ENCODE assay signal across 10 cellular contexts in genomic region chr5:129461816-129462396, GRCh38. TPM values are rescaled to one million over a fixed set of nuclear protein-coding genes. Genes with fewer than 3 reads are reported as not detected.
DNase-seq lines count a peak whose midpoint lies in the region; ATAC-seq and TF ChIP-seq lines count a peak whose summit lies in the region.
"Had no signal": no experiment of that assay in that cellular context is flagged by ENCODE, and none has a peak within 500 bp of the region (broad histone marks: within the 10 kb centered on the region; RNA-seq: fewer than 3 reads in every experiment).

No MANE protein-coding gene starts in this region.

- DNase-seq in colonic mucosa (no peak), NOMO-1 treated with dmso at 0.1 percent for 144 hours (lab: John Stamatoyannopoulos, UW; ENCODE audit: unreplicated experiment) (no peak)
- no peak for DNase-seq in natural killer cell treated with Interleukin-12 subunit alpha and Interleukin-12 subunit beta and Interleukin-15 and Interleukin-18, amount 100 ng/mL, for 72 hours (ENCODE audit: low spot score)

- peaks cover 21 to 30% of the 10 kb centered on the region in 2 donors for H3K27me3 Mint-ChIP-seq in natural killer cell treated with Interleukin-12 subunit alpha and Interleukin-12 subunit beta and Interleukin-15 and Interleukin-18, amount 100 ng/mL, for 72 hours

- peak overlapping the region; percentile 94 for H3K9ac ChIP-seq in ES-I3 (ENCODE audit: low read depth, low read length)
- H3K9ac ChIP-seq in colonic mucosa (ENCODE audit: low read depth in 2 of 2, low read length in 2 of 2), result no peak overlapping the region

- peaks cover 8% of the 10 kb centered on the region for H3K36me3 Mint-ChIP-seq in natural killer cell treated with Interleukin-12 subunit alpha and Interleukin-12 subunit beta and Interleukin-15 and Interleukin-18, amount 100 ng/mL, for 72 hours

- no peak for TF ChIP-seq CTCF in colonic mucosa (IDR thresholded peaks at IDR 0.05)

- H3K9me3 ChIP-seq in ES-I3 (ENCODE audit: control insufficient read depth, insufficient read depth, low read length) (no peaks in the 10 kb centered on the region), colonic mucosa (no peaks in the 10 kb centered on the region), neuron (ENCODE audit: low read length) (no peaks in the 10 kb centered on the region)
- H3K9me3 ChIP-seq: HAP-1, left lung had no signal

- no peaks in the 10 kb centered on the region for H3K36me3 ChIP-seq in ES-I3 (ENCODE audit: insufficient read depth, low read length)
- no peaks in the 10 kb centered on the region for H3K36me3 ChIP-seq in colonic mucosa
- no peaks in the 10 kb centered on the region for H3K36me3 ChIP-seq in neuron (ENCODE audit: insufficient read depth, low read length)
- H3K36me3 ChIP-seq: HAP-1, left lung had no signal

- H3K27ac ChIP-seq in colonic mucosa, result no peak overlapping the region
- H3K27ac ChIP-seq: left lung had no signal

- peak; percentile 6 for ATAC-seq in HG03159 (IDR thresholded peaks at IDR 0.05; ENCODE audit: unreplicated experiment)
- ATAC-seq in GM19324 (IDR thresholded peaks at IDR 0.05; ENCODE audit: low FRiP score, unreplicated experiment), result no peak
- ATAC-seq in HG03280 (IDR thresholded peaks at IDR 0.05; ENCODE audit: unreplicated experiment), result no peak
- ATAC-seq in natural killer cell treated with Interleukin-12 subunit alpha and Interleukin-12 subunit beta and Interleukin-15 and Interleukin-18, amount 100 ng/mL, for 72 hours, result no peak

- H3K4me3 ChIP-seq in colonic mucosa, result peak overlapping the region; percentile 57
- H3K4me3 ChIP-seq in neuron (ENCODE audit: low read length), result no peak overlapping the region

- H3K4me1 ChIP-seq in ES-I3 (ENCODE audit: insufficient read depth, low read length) (peaks cover 15% of the 10 kb centered on the region; the same call in 1 of the 2 replicates), colonic mucosa (no peaks in the 10 kb centered on the region), neuron (ENCODE audit: insufficient read depth, low read length) (peaks cover 16% of the 10 kb centered on the region)
- H3K4me1 ChIP-seq: HAP-1 had no signal

- H3K9me3 Mint-ChIP-seq in natural killer cell treated with Interleukin-12 subunit alpha and Interleukin-12 subunit beta and Interleukin-15 and Interleukin-18, amount 100 ng/mL, for 72 hours, result peaks cover 19% of the 10 kb centered on the region

- intact Hi-C loops in colonic mucosa (cut with DNase I), result no loop called here

- no peaks in the 10 kb centered on the region for H3K4me1 Mint-ChIP-seq in natural killer cell treated with Interleukin-12 subunit alpha and Interleukin-12 subunit beta and Interleukin-15 and Interleukin-18, amount 100 ng/mL, for 72 hours (ENCODE audit: low read depth in 2 of 2)

- no peak overlapping the region for H3K4me3 Mint-ChIP-seq in natural killer cell treated with Interleukin-12 subunit alpha and Interleukin-12 subunit beta and Interleukin-15 and Interleukin-18, amount 100 ng/mL, for 72 hours

- H3K27me3 ChIP-seq in colonic mucosa (no peaks in the 10 kb centered on the region), neuron (ENCODE audit: insufficient read depth, low read length) (peaks cover 68% of the 10 kb centered on the region)

- H2AFZ ChIP-seq in neuron (ENCODE audit: low read depth, low read length), result peak overlapping the region; percentile 70

- no peak overlapping the region for H3K27ac Mint-ChIP-seq in natural killer cell treated with Interleukin-12 subunit alpha and Interleukin-12 subunit beta and Interleukin-15 and Interleukin-18, amount 100 ng/mL, for 72 hours

RNA-seq across cellular contexts. Expression of gene ADAMTS19, which starts 1.8 kb away (rescaled TPM):
- total RNA-seq in colonic mucosa, result 1 to 10 TPM in 1 of 2 donors, under 1 TPM in 1; 0.80 to 1.1 TPM
- not detected for total RNA-seq in natural killer cell treated with Interleukin-12 subunit alpha and Interleukin-12 subunit beta and Interleukin-15 and Interleukin-18, amount 100 ng/mL, for 72 hours
